In the genomic region with DNA sequence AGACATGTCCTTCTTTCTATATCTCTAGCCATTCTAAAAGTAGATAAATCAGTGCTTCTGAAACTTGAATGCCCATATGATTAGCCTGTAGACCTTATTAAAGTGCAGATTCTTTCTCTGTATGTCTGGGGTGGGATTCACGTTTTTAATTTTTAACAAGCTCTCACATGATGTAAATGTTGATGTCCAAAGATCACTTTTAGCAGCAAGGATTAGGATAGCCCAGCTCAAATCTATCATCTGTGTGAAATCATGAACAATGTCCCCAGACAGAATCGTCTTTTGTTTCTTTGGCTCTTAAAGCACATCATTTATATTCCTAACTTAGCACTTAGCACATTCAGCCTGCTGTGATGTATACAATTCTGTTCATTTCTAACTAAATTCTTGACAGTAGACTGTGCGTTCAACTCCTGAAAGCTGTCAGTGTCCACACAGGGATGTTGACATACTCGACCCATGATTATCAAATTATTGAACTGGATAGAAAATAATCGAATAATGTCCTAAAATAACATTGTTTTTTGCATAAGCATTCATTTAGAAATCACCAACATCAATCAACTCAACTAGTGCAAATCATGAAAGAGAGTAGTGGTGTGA, we compare ENCODE assay signal across 28 cellular contexts.
"Had no signal": no experiment of that assay in that cellular context is flagged by ENCODE, and none has a peak within 500 bp of the region (broad histone marks: within the 10 kb centered on the region; RNA-seq: fewer than 3 reads in every experiment).

No MANE protein-coding gene starts in this region.

- H3K4me1 ChIP-seq: colonic mucosa, parathyroid adenoma, spleen, suprapubic skin, upper lobe of right lung had no signal

- H3K4me1 Mint-ChIP-seq: activated naive CD8-positive, alpha-beta T cell treated with anti-CD3 and anti-CD28 coated beads, Interleukin-2, amount 50 U/mL, for 24 hours; activated T-helper 17 cell treated with anti-CD3 and anti-CD28 coated beads, Interleukin-2, amount 50 U/mL, for 72 hours; immature natural killer cell; natural killer cell had no signal

- H3K9ac ChIP-seq: parathyroid adenoma had no signal

- H3K79me2 ChIP-seq: parathyroid adenoma had no signal

- DNase-seq: activated CD4-positive, alpha-beta T cell treated with anti-CD3 and anti-CD28 coated beads for 48 hours; activated CD4-positive, alpha-beta T cell treated with anti-CD3 and anti-CD28 coated beads, Interleukin-2, amount 50 U/mL, for 48 hours; activated CD8-positive, alpha-beta memory T cell treated with anti-CD3 and anti-CD28 coated beads, Interleukin-2, amount 50 U/mL, for 4 hours; activated gamma-delta T cell treated with Interleukin-2 at 50 U/mL for 16 hours; activated naive CD4-positive, alpha-beta T cell treated with anti-CD3 and anti-CD28 coated beads, Interleukin-2, amount 50 U/mL, for 16 hours; activated naive CD8-positive, alpha-beta T cell treated with anti-CD3 and anti-CD28 coated beads, Interleukin-2, amount 50 U/mL, for 24 hours; activated T-cell treated with anti-CD3 and anti-CD28 coated beads, Interleukin-2, amount 50 U/mL, for 1 hour; cerebellar nuclear complex; colonic mucosa; dorsolateral prefrontal cortex; effector memory CD4-positive, alpha-beta T cell; erythroblast; hypothalamus; immature natural killer cell; mesendoderm; natural killer cell; spleen; stimulated activated naive CD4-positive, alpha-beta T cell; tibial artery; upper lobe of right lung; WERI-Rb-1 had no signal

- H3K27ac Mint-ChIP-seq: activated naive CD8-positive, alpha-beta T cell treated with anti-CD3 and anti-CD28 coated beads, Interleukin-2, amount 50 U/mL, for 24 hours; activated T-helper 17 cell treated with anti-CD3 and anti-CD28 coated beads, Interleukin-2, amount 50 U/mL, for 72 hours; immature natural killer cell; natural killer cell had no signal

- H2AFZ ChIP-seq: parathyroid adenoma had no signal

- H3K4me3 ChIP-seq: colonic mucosa, dorsolateral prefrontal cortex, gastroesophageal sphincter, lung, right atrium auricular region, spleen, suprapubic skin, tibial artery, upper lobe of right lung had no signal

- H3K9me3 Mint-ChIP-seq: activated naive CD8-positive, alpha-beta T cell treated with anti-CD3 and anti-CD28 coated beads, Interleukin-2, amount 50 U/mL, for 24 hours; activated T-helper 17 cell treated with anti-CD3 and anti-CD28 coated beads, Interleukin-2, amount 50 U/mL, for 72 hours; immature natural killer cell; natural killer cell had no signal

- H3K27ac ChIP-seq: colonic mucosa, dorsolateral prefrontal cortex, parathyroid adenoma, spleen, suprapubic skin, upper lobe of right lung, WERI-Rb-1 had no signal

- H3K27me3 ChIP-seq: colonic mucosa, gastroesophageal sphincter, right atrium auricular region, spleen, suprapubic skin, tibial artery, upper lobe of right lung had no signal

- H3K36me3 Mint-ChIP-seq: immature natural killer cell, natural killer cell had no signal

- H3K36me3 ChIP-seq: colonic mucosa, gastroesophageal sphincter, right atrium auricular region, spleen, suprapubic skin, tibial artery, upper lobe of right lung, WERI-Rb-1 had no signal

- H3K4me3 Mint-ChIP-seq: activated naive CD8-positive, alpha-beta T cell treated with anti-CD3 and anti-CD28 coated beads, Interleukin-2, amount 50 U/mL, for 24 hours; activated T-helper 17 cell treated with anti-CD3 and anti-CD28 coated beads, Interleukin-2, amount 50 U/mL, for 72 hours; immature natural killer cell; natural killer cell had no signal

- H3K9me3 ChIP-seq: colonic mucosa, gastroesophageal sphincter, spleen, suprapubic skin, tibial artery, upper lobe of right lung had no signal

- ATAC-seq: activated CD4-positive, CD25-positive, alpha-beta regulatory T cell treated with anti-CD3 and anti-CD28 coated beads, Interleukin-2, amount 50 U/mL, for 24 hours; activated naive CD8-positive, alpha-beta T cell treated with anti-CD3 and anti-CD28 coated beads, Interleukin-2, amount 50 U/mL, for 24 hours; activated T-helper 17 cell treated with anti-CD3 and anti-CD28 coated beads, Interleukin-2, amount 50 U/mL, for 72 hours; gastroesophageal sphincter; natural killer cell; upper lobe of right lung had no signal
